Comparison of ENCODE assay signal across 1 cellular context in the genomic region with DNA sequence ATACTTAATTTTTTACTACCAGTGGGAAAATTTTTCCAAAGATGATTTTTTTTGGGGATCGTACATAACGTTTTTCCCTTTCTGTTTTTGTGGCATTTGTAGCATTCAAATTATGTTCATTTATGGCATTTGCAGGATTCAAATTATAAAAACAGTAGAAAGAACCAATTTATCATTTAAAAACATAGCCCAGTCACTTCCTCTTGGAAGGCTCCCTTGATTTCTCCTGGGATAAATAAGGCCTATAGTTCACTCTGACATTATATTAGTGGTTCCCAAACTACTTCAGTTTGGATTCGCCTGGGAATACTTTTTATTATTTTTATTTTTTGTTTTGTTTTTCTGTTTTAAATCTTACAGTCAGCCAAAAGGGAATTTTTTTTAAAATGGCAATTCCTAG.
TF ChIP-seq lines count a peak whose summit lies in the region.

No MANE protein-coding gene starts in this region.

TF ChIP-seq in K562, 482 proteins besides CTCF, POLR2A, EP300 and RAD21:
- TF ChIP-seq RBM25 (IDR thresholded peaks at IDR 0.05; ENCODE audit: low read depth, low read length, severe bottlenecking) (peak; percentile 31), ARHGAP35 (IDR thresholded peaks at IDR 0.05; ENCODE audit: partially characterized antibody) (no peak), ZNF668 (CRISPR knock-in tag; IDR thresholded peaks at IDR 0.05) (no peak), ZNF584 (CRISPR knock-in tag; IDR thresholded peaks at IDR 0.05; ENCODE audit: low read depth) (no peak), ZFP36 (IDR thresholded peaks at IDR 0.05; ENCODE audit: low read depth, low read length, partially characterized antibody) (peak; percentile 75)
